In genomic region chr17:19513897-19514488, GRCh38 we compare ENCODE assay signal across 8 cellular contexts. TPM values are rescaled to one million over a fixed set of nuclear protein-coding genes. Genes with fewer than 3 reads are reported as not detected.
DNase-seq lines count a peak whose midpoint lies in the region; ATAC-seq and TF ChIP-seq lines count a peak whose summit lies in the region.

No MANE protein-coding gene starts in this region.

- H3K4me3 Mint-ChIP-seq in CD4-positive, CD25-positive, alpha-beta regulatory T cell = peak overlapping the region in 1 of 4 donors; percentile 70
- no peak overlapping the region for H3K4me3 Mint-ChIP-seq in activated T-cell treated with anti-CD3 and anti-CD28 coated beads, Interleukin-2, amount 50 U/mL, for 24 hours
- H3K4me3 Mint-ChIP-seq in naive thymus-derived CD8-positive, alpha-beta T cell = no peak overlapping the region

- POLR2A ChIA-PET in naive thymus-derived CD8-positive, alpha-beta T cell (lab: Charles Lee) = interaction anchor here (1.0 kb wide), 1 partner anchor 248 kb away, joined by 3 read pairs; no protein-coding TSS in a partner anchor

- WGBS in esophagus squamous epithelium, 2 donors = 12% methylated on average over 13 of the region's 13 CpGs

- no peaks in the 10 kb centered on the region for H3K36me3 ChIP-seq in CD4-positive, CD25-positive, alpha-beta regulatory T cell (ENCODE audit: control insufficient read depth, insufficient read depth, low read length)
- no peaks in the 10 kb centered on the region for H3K36me3 ChIP-seq in esophagus squamous epithelium

- no peaks in the 10 kb centered on the region for H3K9me3 ChIP-seq in CD4-positive, CD25-positive, alpha-beta regulatory T cell (ENCODE audit: control insufficient read depth in 2 of 2, low read length in 2 of 2)
- no peaks in the 10 kb centered on the region for H3K9me3 ChIP-seq in esophagus squamous epithelium

- no peaks in the 10 kb centered on the region for H3K27me3 ChIP-seq in CD4-positive, CD25-positive, alpha-beta regulatory T cell (ENCODE audit: control insufficient read depth, insufficient read depth, low read length)
- H3K27me3 ChIP-seq in HL-60 (ENCODE audit: insufficient read depth, poor library complexity, severe bottlenecking) (no peaks in the 10 kb centered on the region), esophagus squamous epithelium (no peaks in the 10 kb centered on the region)

- H3K27ac Mint-ChIP-seq in CD4-positive, CD25-positive, alpha-beta regulatory T cell = no peak overlapping the region
- H3K27ac Mint-ChIP-seq in activated T-cell treated with anti-CD3 and anti-CD28 coated beads, Interleukin-2, amount 50 U/mL, for 24 hours = no peak overlapping the region
- H3K27ac Mint-ChIP-seq in naive thymus-derived CD8-positive, alpha-beta T cell = peak overlapping the region in 1 of 10 donors; percentile 45

- no peaks in the 10 kb centered on the region for H3K4me1 ChIP-seq in CD4-positive, CD25-positive, alpha-beta regulatory T cell (ENCODE audit: control insufficient read depth, insufficient read depth, low read length, poor library complexity, severe bottlenecking)
- peaks cover 0 to 6% (median 0%) of the 10 kb centered on the region in 3 donors for H3K4me1 ChIP-seq in esophagus squamous epithelium

- intact Hi-C loops in esophagus squamous epithelium (cut with DNase I) = loop anchor here (2.0 to 10.0 kb wide), 2 partner anchors 131 to 253 kb away; partner anchors contain the start of gene ALDH3A2

- H3K9me3 Mint-ChIP-seq in CD4-positive, CD25-positive, alpha-beta regulatory T cell = peaks cover 0 to 2% (median 0%) of the 10 kb centered on the region in 7 donors
- H3K9me3 Mint-ChIP-seq in activated T-cell treated with anti-CD3 and anti-CD28 coated beads, Interleukin-2, amount 50 U/mL, for 24 hours = no peaks in the 10 kb centered on the region
- no peaks in the 10 kb centered on the region for H3K9me3 Mint-ChIP-seq in naive thymus-derived CD8-positive, alpha-beta T cell

- ATAC-seq in CD4-positive, CD25-positive, alpha-beta regulatory T cell (ENCODE audit: low read depth in 2 of 2) = peak in 1 of 2 donors; percentile 55
- peak; percentile 57 to 78 for ATAC-seq in naive thymus-derived CD8-positive, alpha-beta T cell
- no peak for ATAC-seq in GM19324 (IDR thresholded peaks at IDR 0.05; ENCODE audit: low FRiP score, unreplicated experiment)

- peaks cover 0 to 9% (median 4%) of the 10 kb centered on the region in 4 donors for H3K4me1 Mint-ChIP-seq in CD4-positive, CD25-positive, alpha-beta regulatory T cell
- peaks cover 3% of the 10 kb centered on the region for H3K4me1 Mint-ChIP-seq in activated T-cell treated with anti-CD3 and anti-CD28 coated beads, Interleukin-2, amount 50 U/mL, for 24 hours (ENCODE audit: low read depth)
- peaks cover 2 to 5% (median 5%) of the 10 kb centered on the region in 4 donors for H3K4me1 Mint-ChIP-seq in naive thymus-derived CD8-positive, alpha-beta T cell

- TF ChIP-seq CTCF in HL-60 (IDR thresholded peaks at IDR 0.05; ENCODE audit: insufficient read depth, low read length) (peak; percentile 12), esophagus squamous epithelium (IDR thresholded peaks at IDR 0.05) (peak; percentile 72 to 92 (median 89))

- DNase-seq in CD4-positive, CD25-positive, alpha-beta regulatory T cell = peak; percentile 43 to 67 (median 66)
- DNase-seq in HL-60 (ENCODE audit: low read depth in 1 of 2, low spot score in 1 of 2) = peak in 1 of 2 experiments; percentile 32
- DNase-seq in OCI-M1 (lab: John Stamatoyannopoulos, UW) = peak; percentile 72
- peak; percentile 76 for DNase-seq in activated T-cell treated with anti-CD3 and anti-CD28 coated beads, Interleukin-2, amount 50 U/mL, for 24 hours
- no peak for DNase-seq in esophagus squamous epithelium (lab: John Stamatoyannopoulos, UW)
- DNase-seq in naive thymus-derived CD8-positive, alpha-beta T cell = peak; percentile 35 to 80 (median 62)
- DNase-seq in stimulated activated naive CD4-positive, alpha-beta T cell treated with Interleukin-2 at 50 U/mL for 16 hours (lab: John Stamatoyannopoulos, UW) = peak; percentile 51

- no peak overlapping the region for H3K27ac ChIP-seq in CD4-positive, CD25-positive, alpha-beta regulatory T cell (ENCODE audit: insufficient read depth, low read length, poor library complexity, severe bottlenecking)
- H3K27ac ChIP-seq in HL-60 (replicated peaks) = no peak overlapping the region
- peak overlapping the region in 2 of 4 donors; percentile 5 to 23 for H3K27ac ChIP-seq in esophagus squamous epithelium

- no peaks in the 10 kb centered on the region for H3K36me3 Mint-ChIP-seq in CD4-positive, CD25-positive, alpha-beta regulatory T cell
- H3K36me3 Mint-ChIP-seq in activated T-cell treated with anti-CD3 and anti-CD28 coated beads, Interleukin-2, amount 50 U/mL, for 24 hours (ENCODE audit: low read depth) = no peaks in the 10 kb centered on the region
- no peaks in the 10 kb centered on the region for H3K36me3 Mint-ChIP-seq in naive thymus-derived CD8-positive, alpha-beta T cell

- TF ChIP-seq POLR2A in esophagus squamous epithelium (IDR thresholded peaks at IDR 0.05) = no peak

- H3K4me3 ChIP-seq in CD4-positive, CD25-positive, alpha-beta regulatory T cell (ENCODE audit: low read depth, low read length) = no peak overlapping the region
- H3K4me3 ChIP-seq in HL-60 (replicated peaks; ENCODE audit: insufficient read depth, low read length) = no peak overlapping the region
- H3K4me3 ChIP-seq in esophagus squamous epithelium = no peak overlapping the region

- H3K27me3 Mint-ChIP-seq in CD4-positive, CD25-positive, alpha-beta regulatory T cell = peaks cover 10% of the 10 kb centered on the region
- H3K27me3 Mint-ChIP-seq in activated T-cell treated with anti-CD3 and anti-CD28 coated beads, Interleukin-2, amount 50 U/mL, for 24 hours = no peaks in the 10 kb centered on the region
- peaks cover 0 to 3% (median 0%) of the 10 kb centered on the region in 5 donors for H3K27me3 Mint-ChIP-seq in naive thymus-derived CD8-positive, alpha-beta T cell

RNA-seq across cellular contexts. Expression of gene SLC47A1, which starts 19.7 kb away (rescaled TPM):
- total RNA-seq in CD4-positive, CD25-positive, alpha-beta regulatory T cell = not detected
- polyA plus RNA-seq in CD4-positive, CD25-positive, alpha-beta regulatory T cell = 1 to 10 TPM in 1 of 4 donors, not detected in 3; 1.0 TPM
- total RNA-seq in esophagus squamous epithelium = 1 to 10 TPM; 3.9 to 7.8 (median 7.3) TPM
- total RNA-seq in naive thymus-derived CD8-positive, alpha-beta T cell = not detected
- polyA plus RNA-seq in naive thymus-derived CD8-positive, alpha-beta T cell = under 1 TPM in 2 of 3 donors, not detected in 1; 0.29 to 0.69 TPM
